8 cellular contexts compared by ENCODE assay signal in genomic region chrX:118974908-118975671, GRCh38. TPM values are rescaled to one million over a fixed set of nuclear protein-coding genes. Genes with fewer than 3 reads are reported as not detected.
DNase-seq lines count a peak whose midpoint lies in the region; ATAC-seq, FAIRE-seq and TF ChIP-seq lines count a peak whose summit lies in the region.

No MANE protein-coding gene starts in this region.

- peaks cover 4% of the 10 kb centered on the region for H3K4me1 Mint-ChIP-seq in neural progenitor cell

- TF ChIP-seq RAD21 in A549 (conservative IDR thresholded peaks at IDR 0.05 in 1 of 2, IDR thresholded peaks at IDR 0.05 in 1 of 2): no peak

- CTCF ChIA-PET in A549 (lab: Yijun Ruan, JAX): no interaction called here

- no peaks in the 10 kb centered on the region for H3K36me3 Mint-ChIP-seq in neural progenitor cell

- H2AFZ ChIP-seq in neural progenitor cell (replicated peaks): peak overlapping the region; percentile 31

- H3K4me1 ChIP-seq in A549 (peaks cover 28% of the 10 kb centered on the region), neural progenitor cell (no peaks in the 10 kb centered on the region), upper lobe of right lung (no peaks in the 10 kb centered on the region)

- FAIRE-seq in A549 (lab: Jason Lieb, UNC): no peak

- no peaks in the 10 kb centered on the region for H3K79me2 ChIP-seq in neural progenitor cell (ENCODE audit: low read depth)

- intact Hi-C loops in upper lobe of right lung (cut with DNase I): no loop called here

- peaks cover 3% of the 10 kb centered on the region for H3F3A ChIP-seq in neural progenitor cell (ENCODE audit: low read depth)

- peaks cover 15% of the 10 kb centered on the region for H3K9me3 Mint-ChIP-seq in neural progenitor cell

- H3K4me3 Mint-ChIP-seq in neural progenitor cell: peak overlapping the region; percentile 77

- TF ChIP-seq POLR2A in A549 (IDR thresholded peaks at IDR 0.05; ENCODE audit: low read length): no peak

- H3K27ac ChIP-seq in A549: peak overlapping the region; percentile 95 to 98
- no peak overlapping the region for H3K27ac ChIP-seq in neural progenitor cell
- peak overlapping the region; percentile 83 for H3K27ac ChIP-seq in upper lobe of right lung

- H3K9ac ChIP-seq in neural progenitor cell: no peak overlapping the region

- no peak for TF ChIP-seq CTCF in A549 (IDR thresholded peaks at IDR 0.05)
- TF ChIP-seq CTCF in neural progenitor cell (IDR thresholded peaks at IDR 0.05): no peak
- no peak for TF ChIP-seq CTCF in upper lobe of right lung (IDR thresholded peaks at IDR 0.05)

- peak; percentile 43 to 52 for ATAC-seq in A549
- peak; percentile 47 for ATAC-seq in GM19395 (IDR thresholded peaks at IDR 0.05; ENCODE audit: unreplicated experiment)
- peak; percentile 48 for ATAC-seq in esophagus mucosa
- peak; percentile 63 for ATAC-seq in upper lobe of right lung

- H3K27me3 ChIP-seq in neural progenitor cell: peaks cover 97% of the 10 kb centered on the region
- no peaks in the 10 kb centered on the region for H3K27me3 ChIP-seq in upper lobe of right lung

- no peaks in the 10 kb centered on the region for H3K9me3 ChIP-seq in A549
- H3K9me3 ChIP-seq in neural progenitor cell (ENCODE audit: low read depth): no peaks in the 10 kb centered on the region
- H3K9me3 ChIP-seq in upper lobe of right lung: no peaks in the 10 kb centered on the region

- 0% methylated on average over 1 of the region's 82 CpGs for WGBS in A549 (ENCODE audit: missing lambda C conversion rate)

- peaks cover 34% of the 10 kb centered on the region for H3K27me3 Mint-ChIP-seq in neural progenitor cell (ENCODE audit: insufficient read depth, low read depth)

- peak overlapping the region; percentile 76 for H3K4me3 ChIP-seq in A549
- peak overlapping the region; percentile 42 for H3K4me3 ChIP-seq in neural progenitor cell
- H3K4me3 ChIP-seq in upper lobe of right lung: peak overlapping the region; percentile 64

- H4K20me1 ChIP-seq in neural progenitor cell (ENCODE audit: low read depth): no peaks in the 10 kb centered on the region

- H3K4me2 ChIP-seq in A549: peak overlapping the region; percentile 99
- H3K4me2 ChIP-seq in neural progenitor cell: peak overlapping the region; percentile 75

- peak in 1 of 2 experiments; percentile 66 for DNase-seq in A549 (ENCODE audit: low read depth in 1 of 2, low spot score in 1 of 2)
- peak; percentile 29 for DNase-seq in NCI-H510A (lab: John Stamatoyannopoulos, UW)
- DNase-seq in activated T-cell treated with anti-CD3 and anti-CD28 coated beads for 48 hours (ENCODE audit: low read depth): peak; percentile 37
- DNase-seq in neural progenitor cell (ENCODE audit: low spot score): peak; percentile 59
- DNase-seq in upper lobe of right lung: peak; percentile 82
- no peak for DNase-seq in mesenteric fat pad (ENCODE audit: low spot score)

- POLR2A ChIA-PET in A549 (lab: Yijun Ruan, JAX): no interaction called here

- H3K36me3 ChIP-seq in neural progenitor cell: no peaks in the 10 kb centered on the region
- no peaks in the 10 kb centered on the region for H3K36me3 ChIP-seq in upper lobe of right lung

- no peak for TF ChIP-seq EP300 in A549 (IDR thresholded peaks at IDR 0.05)

- H3K27ac Mint-ChIP-seq in neural progenitor cell: no peak overlapping the region

TF ChIP-seq in A549, 52 proteins besides CTCF, POLR2A, EP300 and RAD21:
- TF ChIP-seq MAX (IDR thresholded peaks at IDR 0.05) (peak; percentile 89), E2F6 (IDR thresholded peaks at IDR 0.05; ENCODE audit: borderline replicate concordance, low read depth) (peak; percentile 91), JUN (IDR thresholded peaks at IDR 0.05) (peak in 1 of 2 experiments; percentile 26; a peak in 1 of 5 replicates), ELK1 (IDR thresholded peaks at IDR 0.05; ENCODE audit: low read depth, low read length) (no peak), NR3C1 (IDR thresholded peaks at IDR 0.05) (no peak)
TF ChIP-seq in A549: peak in this region for 3.

RNA-seq across cellular contexts. Expression of gene LONRF3, which starts 0.7 kb away (rescaled TPM):
- 7.7 and 8.1 TPM in 2 replicates for polyA plus RNA-seq in A549 (2011; rRNA removed)
- polyA plus RNA-seq in A549 (2012; cell fraction: cytosol; rRNA removed): 1.3 and 1.5 TPM in 2 replicates
- 1.6 TPM in 2 replicates for polyA plus RNA-seq in A549 (2012; cell fraction: nucleus; rRNA removed)
- 2.5 to 3.1 TPM (median 2.7 TPM) in 3 replicates for polyA plus RNA-seq in A549 (2017; fragmentation: RNase III; extraction: RNeasy Plus Mini Kit Qiagen cat#74134 plus additional on column Dnase treatment)
- 8.4 and 9.5 TPM in 2 replicates for polyA minus RNA-seq in A549 (2011; rRNA and poly(A)+ RNA removed)
- 0.16 TPM for total RNA-seq in esophagus mucosa
- 0.25 and 0.39 TPM in 2 replicates for total RNA-seq in neural progenitor cell (ENCODE audit: low replicate concordance)
- 24.4 TPM for total RNA-seq in upper lobe of right lung
- 13.1 TPM for total RNA-seq in mesenteric fat pad

Comparison
In these comparisons a context has a peak if more than half of its experiments do, and no peak if none do; other contexts are left out.
1. RNA of gene LONRF3, which starts 0.7 kb away (total RNA-seq): 24.4 TPM in upper lobe of right lung (single experiment) and 13.1 TPM in mesenteric fat pad (single experiment); 0.25 to 0.39 TPM in neural progenitor cell and 0.16 TPM in esophagus mucosa (single experiment); every median in the first group is over 10 times any median in the second.
2. Peak in every context shown above with its lines, with median percentiles within 50 percentile points of each other: ATAC-seq and H3K4me3 ChIP-seq.